ENCODE assay signal across 8 cellular contexts in the genomic region with DNA sequence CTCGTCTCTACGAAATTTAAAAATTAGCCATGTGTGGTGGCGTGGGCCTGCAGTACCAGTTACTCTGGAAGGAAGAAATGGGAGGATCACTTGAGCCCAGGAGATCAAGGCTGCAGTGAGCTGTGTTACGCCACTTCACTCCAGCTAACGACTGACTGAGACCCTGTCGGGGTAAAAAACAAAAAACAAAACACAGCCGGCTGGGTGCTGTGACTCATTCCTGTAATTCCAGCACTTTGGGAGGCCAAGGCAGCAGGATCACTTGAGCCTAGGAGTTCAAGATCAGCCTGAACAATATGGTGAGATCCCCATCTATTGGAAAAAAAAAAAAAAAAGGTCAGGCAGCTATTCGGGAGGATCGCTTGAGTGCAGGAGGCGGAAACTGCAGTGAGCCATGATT. TPM values are rescaled to one million over a fixed set of nuclear protein-coding genes. Genes with fewer than 3 reads are reported as not detected.
DNase-seq lines count a peak whose midpoint lies in the region; TF ChIP-seq lines count a peak whose summit lies in the region.

No MANE protein-coding gene starts in this region.

- H3K27ac ChIP-seq in A673 (ENCODE audit: low read depth, low read length, poor library complexity, severe bottlenecking) (peak overlapping the region; percentile 81), GM23248 (peak overlapping the region; percentile 90), spleen (no peak overlapping the region)

- POLR2A ChIA-PET in A673 (lab: Charles Lee; ENCODE audit: low non-redundant PET): no interaction called here

- in situ Hi-C loops in GM23248 (cut with MboI): no loop called here

- peak overlapping the region; percentile 95 for H3K4me2 ChIP-seq in GM23248 (ENCODE audit: unreplicated experiment)

- no peaks in the 10 kb centered on the region for H3K9me2 ChIP-seq in GM23248 (ENCODE audit: insufficient read depth)

- TF ChIP-seq CTCF in A673 (conservative IDR thresholded peaks at IDR 0.05; ENCODE audit: low read depth, low read length) (no peak), spleen (IDR thresholded peaks at IDR 0.05 in 8 of 11, conservative IDR thresholded peaks at IDR 0.05 in 3 of 11) (no peak)

- H3K27me3 ChIP-seq in A673 (replicated peaks; ENCODE audit: insufficient read depth, low read depth, low read length, poor library complexity): no peaks in the 10 kb centered on the region
- no peaks in the 10 kb centered on the region for H3K27me3 ChIP-seq in GM23248 (replicated peaks; ENCODE audit: insufficient read depth)
- no peaks in the 10 kb centered on the region for H3K27me3 ChIP-seq in adipocyte (replicated peaks; ENCODE audit: control insufficient read depth, insufficient read depth, low read length)
- no peaks in the 10 kb centered on the region for H3K27me3 ChIP-seq in spleen (replicated peaks in 1 of 7)

- H2AFZ ChIP-seq in GM23248: no peak overlapping the region

- peak overlapping the region; percentile 97 for H3K4me3 ChIP-seq in A673 (ENCODE audit: low read depth, low read length, poor library complexity, severe bottlenecking)
- H3K4me3 ChIP-seq in GM23248: peak overlapping the region; percentile 95
- peak overlapping the region; percentile 85 for H3K4me3 ChIP-seq in adipocyte (ENCODE audit: low read length)
- H3K4me3 ChIP-seq in spleen: peak overlapping the region in 1 of 8 donors; percentile 92

- H3K9ac ChIP-seq in GM23248: peak overlapping the region; percentile 94; the same call in 1 of the 2 replicates
- no peak overlapping the region for H3K9ac ChIP-seq in adipocyte (ENCODE audit: low read length)

- intact Hi-C loops in A673 (cut with micrococcal nuclease; ENCODE audit: unreplicated experiment): no loop called here
- intact Hi-C loops in spleen (cut with DNase I; ENCODE audit: low total_unique reads): no loop called here

- peaks cover 21% of the 10 kb centered on the region for H3K36me3 ChIP-seq in A673 (ENCODE audit: insufficient read depth, low read length, poor library complexity, severe bottlenecking)
- peaks cover 11% of the 10 kb centered on the region; the same call in 1 of the 2 replicates for H3K36me3 ChIP-seq in GM23248 (ENCODE audit: low read depth)
- H3K36me3 ChIP-seq in adipocyte (ENCODE audit: control insufficient read depth, insufficient read depth, low read length, severe bottlenecking): peaks cover 23% of the 10 kb centered on the region
- H3K36me3 ChIP-seq in spleen: peaks cover 0 to 50% (median 9%) of the 10 kb centered on the region in 6 donors

- H3F3A ChIP-seq in GM23248 (ENCODE audit: insufficient read depth): peaks cover 26% of the 10 kb centered on the region

- WGBS in GM23248 (ENCODE audit: low coverage in 1 of 2, low lambda C conversion rate in 2 of 2, missing lambda C conversion rate in 2 of 2), 2 experiments: 65 to 67% methylated on average over 10 of the region's 10 CpGs
- 76 to 89% (median 80%) methylated on average over 10 of the region's 10 CpGs for WGBS in spleen, 5 donors

- peaks cover 20% of the 10 kb centered on the region; the same call in 1 of the 2 replicates for H4K20me1 ChIP-seq in GM23248 (ENCODE audit: insufficient read depth)

- DNase-seq in A673 (ENCODE audit: low spot score) (peak; percentile 59), GM23248 (peak; percentile 38), adipocyte (ENCODE audit: low read depth) (peak; percentile 21), kidney tubule cell (ENCODE audit: low spot score) (peak; percentile 25), NCI-H1930 (lab: John Stamatoyannopoulos, UW) (no peak), AML-193 (lab: John Stamatoyannopoulos, UW) (no peak), spleen (no peak), HuH-7.5 (ENCODE audit: low spot score) (no peak)

- H3K4me1 ChIP-seq in A673 (ENCODE audit: insufficient read depth, low read length, poor library complexity, severe bottlenecking): peaks cover 6% of the 10 kb centered on the region
- 0 out of 2 replicates have a peak, but pooled peaks cover 17% of the 10 kb centered on the region for H3K4me1 ChIP-seq in GM23248 (ENCODE audit: insufficient read depth)
- peaks cover 28% of the 10 kb centered on the region for H3K4me1 ChIP-seq in adipocyte (ENCODE audit: control insufficient read depth, insufficient read depth, low read length)
- peaks cover 10 to 81% (median 55%) of the 10 kb centered on the region in 6 donors for H3K4me1 ChIP-seq in spleen

- peaks cover 72% of the 10 kb centered on the region for H3K79me2 ChIP-seq in GM23248 (ENCODE audit: insufficient read depth)

- TF ChIP-seq POLR2A in spleen (IDR thresholded peaks at IDR 0.05): no peak

- CTCF ChIA-PET in A673 (lab: Charles Lee): interaction anchor here (1.0 kb wide), 1 partner anchor 32 kb away, joined by 3 read pairs; a partner anchor contains a TSS

- BruUV-seq in A673 (replicated peaks; lab: Mats Ljungman, UMichigan): no TSS peak

- H3K9me3 ChIP-seq in A673 (ENCODE audit: low read depth, low read length, poor library complexity, severe bottlenecking) (no peaks in the 10 kb centered on the region), GM23248 (ENCODE audit: low read depth) (no peaks in the 10 kb centered on the region), adipocyte (ENCODE audit: control insufficient read depth, low read length) (no peaks in the 10 kb centered on the region), spleen (no peaks in the 10 kb centered on the region)

RNA-seq across cellular contexts. Expression of a gene that starts 2.4 kb away (rescaled TPM):
- total RNA-seq in A673 (2021): 153 and 160 TPM in 2 replicates
- 124 and 140 TPM in 2 replicates for total RNA-seq in GM23248 (2014; rRNA removed; shearing (Covaris generic))
- 116 and 120 TPM in 2 replicates for polyA plus RNA-seq in GM23248 (2016; fragmentation: Nextera tagmentation; extraction: Ambion mirVana)
- total RNA-seq in spleen: 10 to 100 TPM; 58.6 to 80.4 (median 67.2) TPM
- polyA plus RNA-seq in spleen: 10 to 100 TPM; 14.3 to 28.3 (median 16.2) TPM

RNA-seq across cellular contexts. Expression of a gene that starts 32.0 kb away (rescaled TPM):
- total RNA-seq in A673 (2021) (33.5 and 43.6 TPM in 2 replicates), spleen (10 to 100 TPM; 40.3 to 83.8 (median 58.3) TPM)
- 15.7 TPM in 2 replicates for total RNA-seq in GM23248 (2014; rRNA removed; shearing (Covaris generic))
- polyA plus RNA-seq in GM23248 (2016; fragmentation: Nextera tagmentation; extraction: Ambion mirVana) (11.6 and 13.1 TPM in 2 replicates), spleen (10 to 100 TPM; 21.3 to 36.0 (median 24.0) TPM)

RNA-seq across cellular contexts. Expression of a gene that starts 48.3 kb away (rescaled TPM):
- total RNA-seq in A673 (2021) (71.9 and 81.7 TPM in 2 replicates), spleen (100 to 1,000 TPM in 1 of 7 donors, 10 to 100 TPM in 6; 61.0 to 112 (median 70.9) TPM)
- 13.3 and 15.5 TPM in 2 replicates for total RNA-seq in GM23248 (2014; rRNA removed; shearing (Covaris generic))
- polyA plus RNA-seq in GM23248 (2016; fragmentation: Nextera tagmentation; extraction: Ambion mirVana) (3.9 and 4.2 TPM in 2 replicates), spleen (10 to 100 TPM in 2 of 3 donors, 1 to 10 TPM in 1; 7.8 to 11.8 (median 11.1) TPM)

RNA-seq across cellular contexts. Expression of a gene that starts 52.6 kb away (rescaled TPM):
- total RNA-seq in A673 (2021) (19.4 and 27.2 TPM in 2 replicates), spleen (1,000 to 10,000 TPM in 1 of 7 donors, 100 to 1,000 TPM in 6; 117 to 1,088 (median 328) TPM)
- 2,401 and 2,613 TPM in 2 replicates for total RNA-seq in GM23248 (2014; rRNA removed; shearing (Covaris generic))
- polyA plus RNA-seq in GM23248 (2016; fragmentation: Nextera tagmentation; extraction: Ambion mirVana) (1,454 and 1,484 TPM in 2 replicates), spleen (100 to 1,000 TPM; 247 to 807 (median 469) TPM)

Comparison
In these comparisons a context has a peak if more than half of its experiments do, and no peak if none do; other contexts are left out.
1. DNase-seq: peak in A673 (single experiment), GM23248 (single experiment), adipocyte (single experiment) and kidney tubule cell (single experiment); none in NCI-H1930 (0 of 2), AML-193 (0 of 2), spleen (single experiment) and HuH-7.5 (single experiment).
2. H3K27ac ChIP-seq: peak in A673 (single experiment) and GM23248 (single experiment); none in spleen (0 of 8).